26 cellular contexts compared by ENCODE assay signal in the genomic region with DNA sequence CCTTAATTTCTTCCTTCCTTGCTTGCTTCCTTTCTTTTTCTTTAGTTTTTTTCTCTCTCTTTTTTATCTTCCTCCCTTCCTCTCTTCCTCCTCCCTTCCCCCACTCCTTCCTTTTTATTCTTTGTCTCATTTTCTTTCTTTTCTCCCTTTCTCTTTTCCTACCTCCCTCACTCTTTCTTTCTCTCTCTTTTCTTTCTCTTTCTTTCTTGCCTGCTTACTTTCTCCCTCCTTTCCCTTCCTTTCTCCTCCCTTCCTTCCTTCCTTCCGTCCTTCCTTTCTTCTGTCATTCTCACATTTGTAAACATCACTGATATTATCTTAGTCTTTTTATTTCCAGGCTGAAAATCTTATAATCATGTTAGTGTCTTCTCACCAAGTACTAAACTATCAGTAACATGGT. TPM values are rescaled to one million over a fixed set of nuclear protein-coding genes. Genes with fewer than 3 reads are reported as not detected.
"Had no signal": no experiment of that assay in that cellular context is flagged by ENCODE, and none has a peak within 500 bp of the region (broad histone marks: within the 10 kb centered on the region; RNA-seq: fewer than 3 reads in every experiment).

No MANE protein-coding gene starts in this region.

- H3K36me3 ChIP-seq: esophagus muscularis mucosa, gastroesophageal sphincter, heart left ventricle, left lung, lower lobe of right lung had no signal

- H3K27ac Mint-ChIP-seq: immature natural killer cell, mesothelial cell of epicardium, naive B cell had no signal

- DNase-seq: dermis blood vessel endothelial cell; dorsolateral prefrontal cortex; effector CD4-positive, alpha-beta T cell; effector memory CD4-positive, alpha-beta T cell; foreskin keratinocyte; heart left ventricle; hypothalamus; immature natural killer cell; islet precursor cell; left cardiac atrium; left lung; left ventricle myocardium superior; lower lobe of right lung; mesenchymal stem cell; mucosa of descending colon; naive B cell had no signal

- H2AFZ ChIP-seq: hepatocyte had no signal

- FAIRE-seq: colon, endothelial cell of umbilical vein, frontal cortex had no signal

- H3K27me3 ChIP-seq: dorsolateral prefrontal cortex, foreskin keratinocyte, gastroesophageal sphincter, hepatocyte, left lung had no signal

- H3K4me1 Mint-ChIP-seq: immature natural killer cell, mesothelial cell of epicardium, naive B cell had no signal

- H3K4me3 ChIP-seq: coronary artery, dorsolateral prefrontal cortex, esophagus muscularis mucosa, gastroesophageal sphincter, heart left ventricle, hepatocyte, left lung, lower lobe of right lung, mucosa of descending colon had no signal

- H3K4me1 ChIP-seq: esophagus muscularis mucosa, foreskin keratinocyte, gastroesophageal sphincter, heart left ventricle, left lung, lower lobe of right lung had no signal

- H3K36me3 Mint-ChIP-seq: immature natural killer cell, mesothelial cell of epicardium, naive B cell had no signal

- H3K27ac ChIP-seq: coronary artery, dorsolateral prefrontal cortex, esophagus muscularis mucosa, foreskin keratinocyte, gastroesophageal sphincter, heart left ventricle, hepatocyte, left lung, lower lobe of right lung had no signal

- H3K9me3 ChIP-seq: esophagus muscularis mucosa, gastroesophageal sphincter, heart left ventricle, left lung, lower lobe of right lung, mucosa of descending colon had no signal

- H3K9me3 Mint-ChIP-seq: mesothelial cell of epicardium had no signal

- H3K79me2 ChIP-seq: hepatocyte had no signal

- H3K4me3 Mint-ChIP-seq: immature natural killer cell, mesothelial cell of epicardium, naive B cell had no signal

- H3K4me2 ChIP-seq: hepatocyte had no signal

RNA-seq across cellular contexts. Expression of a gene that starts 38.8 kb away (rescaled TPM):
- total RNA-seq: dermis blood vessel endothelial cell, epithelial cell of proximal tubule, lung microvascular endothelial cell had no signal
